ENCODE assay signal across 17 cellular contexts in the genomic region with DNA sequence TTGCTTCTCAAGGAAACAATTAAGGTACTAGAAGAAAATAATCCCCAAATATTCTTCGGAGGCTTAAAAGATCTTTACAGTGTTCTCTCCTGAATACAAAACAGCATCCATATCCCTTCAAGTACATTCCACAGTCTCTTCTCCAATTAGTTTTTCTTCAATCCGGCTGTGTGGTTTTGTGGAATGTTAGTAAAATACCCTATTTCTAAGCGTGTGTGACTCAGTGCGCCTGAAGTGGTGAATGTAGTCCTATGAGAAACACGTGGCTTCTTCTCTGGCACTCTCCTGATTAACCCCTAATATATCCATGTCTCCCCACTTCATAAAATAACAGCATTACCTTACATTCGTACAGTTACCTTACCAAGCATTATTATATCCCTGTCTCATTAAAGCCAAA.
"Had no signal": no experiment of that assay in that cellular context is flagged by ENCODE, and none has a peak within 500 bp of the region (broad histone marks: within the 10 kb centered on the region; RNA-seq: fewer than 3 reads in every experiment).

No MANE protein-coding gene starts in this region.

- H3K9me3 Mint-ChIP-seq: activated CD4-positive, alpha-beta T cell treated with anti-CD3 and anti-CD28 coated beads, Interleukin-2, amount 10 ng/mL, durations not matched to agents 24 days and 14 days; memory B cell; natural killer cell; WTC11 had no signal

- FAIRE-seq: colon, endometrium had no signal

- H3K27ac Mint-ChIP-seq: activated CD4-positive, alpha-beta T cell treated with anti-CD3 and anti-CD28 coated beads, Interleukin-2, amount 10 ng/mL, durations not matched to agents 24 days and 14 days; activated CD8-positive, alpha-beta T cell treated with anti-CD3 and anti-CD28 coated beads, Interleukin-2, amount 10 ng/mL, durations not matched to agents 7 days and 5 days; memory B cell; natural killer cell; WTC11 had no signal

- ATAC-seq: activated CD8-positive, alpha-beta T cell treated with anti-CD3 and anti-CD28 coated beads, Interleukin-2, amount 10 ng/mL, durations not matched to agents 7 days and 5 days; left ventricle myocardium superior; natural killer cell; WTC11 had no signal

- H3K27me3 Mint-ChIP-seq: activated CD4-positive, alpha-beta T cell treated with anti-CD3 and anti-CD28 coated beads, Interleukin-2, amount 10 ng/mL, durations not matched to agents 24 days and 14 days; memory B cell had no signal

- H3K36me3 Mint-ChIP-seq: memory B cell, natural killer cell, WTC11 had no signal

- H3K4me1 Mint-ChIP-seq: activated CD4-positive, alpha-beta T cell treated with anti-CD3 and anti-CD28 coated beads, Interleukin-2, amount 10 ng/mL, durations not matched to agents 24 days and 14 days; memory B cell; natural killer cell; WTC11 had no signal

- DNase-seq: activated CD4-positive, alpha-beta T cell treated with anti-CD3 and anti-CD28 coated beads, Interleukin-2, amount 10 ng/mL, durations not matched to agents 24 days and 14 days; activated CD8-positive, alpha-beta memory T cell treated with anti-CD3 and anti-CD28 coated beads, Interleukin-2, amount 50 U/mL, for 4 hours; activated CD8-positive, alpha-beta T cell treated with anti-CD3 and anti-CD28 coated beads, Interleukin-2, amount 10 ng/mL, durations not matched to agents 7 days and 5 days; activated naive CD4-positive, alpha-beta T cell; glutamatergic neuron; hypothalamus; left ventricle myocardium superior; natural killer cell; stimulated activated CD4-positive, alpha-beta T cell treated with anti-CD3 and anti-CD28 coated beads, Interleukin-4, amount 100 ng/mL, for 24 hours; stimulated activated naive CD4-positive, alpha-beta T cell treated with Interleukin-2 at 50 U/mL for 16 hours; substantia nigra; T-helper 2 cell; transverse colon had no signal

- H3K4me3 Mint-ChIP-seq: activated CD4-positive, alpha-beta T cell treated with anti-CD3 and anti-CD28 coated beads, Interleukin-2, amount 10 ng/mL, durations not matched to agents 24 days and 14 days; activated CD8-positive, alpha-beta T cell treated with anti-CD3 and anti-CD28 coated beads, Interleukin-2, amount 10 ng/mL, durations not matched to agents 7 days and 5 days; memory B cell; natural killer cell; WTC11 had no signal
